11 cellular contexts compared by ENCODE assay signal in the genomic region with DNA sequence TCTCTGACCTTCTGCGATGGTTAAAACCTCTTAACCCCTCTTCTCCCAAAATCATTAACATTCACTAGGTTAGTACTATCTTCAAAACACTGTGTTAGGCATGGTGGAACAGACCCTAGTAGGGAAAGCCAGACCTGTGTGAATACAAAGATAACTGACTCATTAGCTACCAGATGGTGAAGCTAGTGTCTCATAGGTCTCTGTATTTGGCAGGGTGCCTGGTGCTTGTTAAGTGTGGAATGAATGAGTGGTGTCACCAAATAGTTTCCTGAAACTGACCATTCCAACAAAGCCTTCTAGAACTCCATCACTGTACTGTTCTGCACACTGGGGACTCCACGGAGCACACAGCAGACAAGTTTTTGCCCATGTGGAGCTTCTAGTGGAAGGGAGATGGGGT. TPM values are rescaled to one million over a fixed set of nuclear protein-coding genes. Genes with fewer than 3 reads are reported as not detected.
DNase-seq lines count a peak whose midpoint lies in the region; ATAC-seq and TF ChIP-seq lines count a peak whose summit lies in the region.
"Had no signal": no experiment of that assay in that cellular context is flagged by ENCODE, and none has a peak within 500 bp of the region (broad histone marks: within the 10 kb centered on the region; RNA-seq: fewer than 3 reads in every experiment).

No MANE protein-coding gene starts in this region.

- ATAC-seq in stimulated activated naive CD8-positive, alpha-beta T cell treated with anti-CD3 and anti-CD28 coated beads, Interleukin-15, Interleukin-2, amounts not matched to agents 100 U/mL and 50 U/mL, for 24 hours = peak; percentile 55
- ATAC-seq in stimulated activated naive CD8-positive, alpha-beta T cell treated with anti-CD3 and anti-CD28 coated beads, Interleukin-15, amount 100 ng/mL, for 72 hours = no peak
- no peak for ATAC-seq in HG03469 (IDR thresholded peaks at IDR 0.05; ENCODE audit: unreplicated experiment)

- H3K9me3 ChIP-seq in PC-9 (ENCODE audit: insufficient read depth, low read depth) (no peaks in the 10 kb centered on the region), fibroblast of lung (ENCODE audit: control insufficient read depth, insufficient read depth, low read depth, low read length) (no peaks in the 10 kb centered on the region)

- no peaks in the 10 kb centered on the region for H3K9me2 ChIP-seq in PC-9 (ENCODE audit: insufficient read depth)

- H4K20me1 ChIP-seq in PC-9 (ENCODE audit: insufficient read depth) (no peaks in the 10 kb centered on the region), fibroblast of lung (ENCODE audit: control insufficient read depth, extremely low read depth, insufficient read depth, low read length) (no peaks in the 10 kb centered on the region)

- H3K27me3 Mint-ChIP-seq in stimulated activated naive CD8-positive, alpha-beta T cell treated with anti-CD3 and anti-CD28 coated beads, Interleukin-15, amount 100 ng/mL, for 72 hours = no peaks in the 10 kb centered on the region
- H3K27me3 Mint-ChIP-seq: central memory CD8-positive, alpha-beta T cell had no signal

- TF ChIP-seq CTCF in PC-9 (conservative IDR thresholded peaks at IDR 0.05) (no peak), fibroblast of lung (conservative IDR thresholded peaks at IDR 0.05 in 1 of 2, IDR thresholded peaks at IDR 0.05 in 1 of 2; ENCODE audit: low read depth in 1 of 2, low read length in 2 of 2) (no peak)

- no peak for DNase-seq in stimulated activated naive CD8-positive, alpha-beta T cell treated with anti-CD3 and anti-CD28 coated beads, Interleukin-15, Interleukin-2, amounts not matched to agents 100 U/mL and 50 U/mL, for 24 hours
- no peak for DNase-seq in stimulated activated naive CD8-positive, alpha-beta T cell treated with anti-CD3 and anti-CD28 coated beads, Interleukin-15, amount 100 ng/mL, for 72 hours
- peak; percentile 52 to 80 for DNase-seq in PC-9
- DNase-seq in fibroblast of lung (ENCODE audit: low read depth in 2 of 2) = peak; percentile 21 to 94
- DNase-seq in NCI-H2227 treated with DMSO at 0.1 percent for 48 hours (lab: John Stamatoyannopoulos, UW) = no peak
- no peak for DNase-seq in Kasumi-1 (lab: John Stamatoyannopoulos, UW)
- DNase-seq in 8988T = no peak
- DNase-seq: DND-41, KG1 had no signal

- CTCF ChIA-PET in PC-9 (lab: Charles Lee) = no interaction called here

- H3K4me3 Mint-ChIP-seq in stimulated activated naive CD8-positive, alpha-beta T cell treated with anti-CD3 and anti-CD28 coated beads, Interleukin-15, amount 100 ng/mL, for 72 hours = no peak overlapping the region
- H3K4me3 Mint-ChIP-seq: central memory CD8-positive, alpha-beta T cell had no signal

- H3K4me3 ChIP-seq in PC-9 (no peak overlapping the region), fibroblast of lung (replicated peaks in 1 of 4; ENCODE audit: control extremely low read depth in 1 of 4, insufficient read depth in 1 of 4, low read depth in 3 of 4, low read length in 4 of 4) (no peak overlapping the region)

- H3F3A ChIP-seq in PC-9 (ENCODE audit: insufficient read depth, low read depth) = no peaks in the 10 kb centered on the region

- POLR2A ChIA-PET in PC-9 (lab: Charles Lee; ENCODE audit: unreplicated experiment) = interaction anchor here (0.6 kb wide), 3 partner anchors 36 to 388 kb away, joined by 4 to 6 read pairs (median 4); no protein-coding TSS in a partner anchor

- H3K4me1 ChIP-seq in PC-9 (replicated peaks; ENCODE audit: insufficient read depth) (no peaks in the 10 kb centered on the region; the same call in 1 of the 2 replicates), fibroblast of lung (ENCODE audit: control insufficient read depth, extremely low read depth, insufficient read depth, low read length) (no peaks in the 10 kb centered on the region)

- BruUV-seq in PC-9 (replicated peaks; lab: Mats Ljungman, UMichigan) = no TSS peak

- peak overlapping the region in 1 of 2 donors; percentile 28 for H3K27ac Mint-ChIP-seq in stimulated activated naive CD8-positive, alpha-beta T cell treated with anti-CD3 and anti-CD28 coated beads, Interleukin-15, amount 100 ng/mL, for 72 hours

- no peak overlapping the region for H2AFZ ChIP-seq in PC-9
- H2AFZ ChIP-seq in fibroblast of lung (ENCODE audit: low read length) = no peak overlapping the region

- H3K36me3 ChIP-seq in PC-9 (ENCODE audit: low read depth) (no peaks in the 10 kb centered on the region), fibroblast of lung (ENCODE audit: control insufficient read depth, insufficient read depth, low read length) (no peaks in the 10 kb centered on the region)

- H3K4me2 ChIP-seq in PC-9 (no peak overlapping the region), fibroblast of lung (ENCODE audit: extremely low read depth, insufficient read depth, low read length) (no peak overlapping the region)

- H3K9me3 Mint-ChIP-seq in stimulated activated naive CD8-positive, alpha-beta T cell treated with anti-CD3 and anti-CD28 coated beads, Interleukin-15, amount 100 ng/mL, for 72 hours = no peaks in the 10 kb centered on the region
- H3K9me3 Mint-ChIP-seq: central memory CD8-positive, alpha-beta T cell had no signal

- intact Hi-C loops in PC-9 (cut with micrococcal nuclease; ENCODE audit: unreplicated experiment) = no loop called here

- H3K4me1 Mint-ChIP-seq in stimulated activated naive CD8-positive, alpha-beta T cell treated with anti-CD3 and anti-CD28 coated beads, Interleukin-15, amount 100 ng/mL, for 72 hours = peaks cover 6% of the 10 kb centered on the region

- no peak overlapping the region for H3K27ac ChIP-seq in PC-9
- H3K27ac ChIP-seq in fibroblast of lung (ENCODE audit: insufficient read depth, low read length) = no peak overlapping the region

- H3K79me2 ChIP-seq in PC-9 (ENCODE audit: low read depth) (no peaks in the 10 kb centered on the region), fibroblast of lung (ENCODE audit: control insufficient read depth, insufficient read depth, low read length) (no peaks in the 10 kb centered on the region)

- H3K27me3 ChIP-seq in PC-9 (ENCODE audit: insufficient read depth, low read depth) = no peaks in the 10 kb centered on the region
- H3K27me3 ChIP-seq in fibroblast of lung (ENCODE audit: control insufficient read depth, insufficient read depth, low read length) = no peaks in the 10 kb centered on the region

- H3K9ac ChIP-seq in fibroblast of lung (ENCODE audit: insufficient read depth, low read length) = no peak overlapping the region

RNA-seq across cellular contexts. Expression of gene TM9SF3, which starts 27.7 kb away (rescaled TPM):
- 72.6 and 75.2 TPM in 2 replicates for total RNA-seq in PC-9 (2021)
- 92.7 and 103 TPM in 2 replicates for total RNA-seq in fibroblast of lung
- polyA plus RNA-seq in fibroblast of lung = 73.4 and 107 TPM in 2 replicates
- 68.3 and 96.6 TPM in 2 replicates for polyA plus RNA-seq in fibroblast of lung (2012)
- polyA minus RNA-seq in fibroblast of lung (ENCODE audit: low replicate concordance) = 11.1 and 14.4 TPM in 2 replicates

Comparison
In these comparisons a context has a peak if more than half of its experiments do, and no peak if none do; other contexts are left out.
1. DNase-seq: peak in PC-9 (2 of 2) and fibroblast of lung (2 of 2); none in stimulated activated naive CD8-positive, alpha-beta T cell treated with anti-CD3 and anti-CD28 coated beads, Interleukin-15, Interleukin-2, amounts not matched to agents 100 U/mL and 50 U/mL, for 24 hours (single experiment), stimulated activated naive CD8-positive, alpha-beta T cell treated with anti-CD3 and anti-CD28 coated beads, Interleukin-15, amount 100 ng/mL, for 72 hours (0 of 2), NCI-H2227 treated with DMSO at 0.1 percent for 48 hours (single experiment), Kasumi-1 (0 of 2) and 8988T (single experiment).